12 cellular contexts compared by ENCODE assay signal in the genomic region with DNA sequence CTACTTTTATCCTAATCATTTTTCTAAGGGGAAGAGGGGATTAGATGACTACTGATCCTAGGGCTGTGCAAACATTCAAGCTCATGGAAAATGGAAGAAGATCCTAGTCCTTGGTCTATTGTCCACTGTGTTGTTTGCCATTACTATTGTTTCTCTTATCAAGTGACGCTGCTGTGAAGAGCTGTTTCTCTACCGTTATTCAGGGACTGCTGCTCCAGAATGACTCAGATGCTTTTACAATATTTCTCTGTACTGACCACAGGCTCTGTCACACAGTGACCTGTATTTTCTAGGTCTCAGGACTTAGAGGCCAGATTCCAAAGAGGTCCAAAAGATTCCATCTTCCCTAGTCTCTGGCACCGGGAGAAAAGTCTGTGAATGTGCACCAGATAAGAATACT.
"Had no signal": no experiment of that assay in that cellular context is flagged by ENCODE, and none has a peak within 500 bp of the region (broad histone marks: within the 10 kb centered on the region; RNA-seq: fewer than 3 reads in every experiment).

No MANE protein-coding gene starts in this region.

- H3K4me3 ChIP-seq: skin epidermis, tibial nerve had no signal

- H3K27ac ChIP-seq: parathyroid adenoma, skin epidermis, tibial nerve, WERI-Rb-1 had no signal

- H3K27me3 ChIP-seq: tibial nerve had no signal

- H2AFZ ChIP-seq: parathyroid adenoma had no signal

- ATAC-seq: activated CD4-positive, alpha-beta T cell treated with anti-CD3 and anti-CD28 coated beads for 36 hours; activated CD8-positive, alpha-beta T cell treated with anti-CD3 and anti-CD28 coated beads, Interleukin-2, amount 10 ng/mL, durations not matched to agents 7 days and 5 days; activated T-helper 17 cell treated with anti-CD3 and anti-CD28 coated beads, Interleukin-2, amount 50 U/mL, for 72 hours; stimulated activated effector memory CD8-positive, alpha-beta T cell treated with anti-CD3 and anti-CD28 coated beads, Interleukin-12 subunit alpha, Interleukin-12 subunit beta, amount 100 ng/mL, for 72 hours had no signal

- DNase-seq: activated CD4-positive, alpha-beta T cell treated with anti-CD3 and anti-CD28 coated beads for 36 hours; activated CD8-positive, alpha-beta T cell treated with anti-CD3 and anti-CD28 coated beads, Interleukin-2, amount 10 ng/mL, durations not matched to agents 7 days and 5 days; activated naive CD4-positive, alpha-beta T cell treated with anti-CD3 and anti-CD28 coated beads, Interleukin-2, amount 10 ng/mL, durations not matched to agents 7 days and 5 days; hypothalamus; naive B cell; retina; WERI-Rb-1 had no signal

- H3K79me2 ChIP-seq: parathyroid adenoma had no signal

- H3K4me1 ChIP-seq: parathyroid adenoma, tibial nerve had no signal

- H3K9ac ChIP-seq: parathyroid adenoma had no signal

- H3K36me3 ChIP-seq: tibial nerve, WERI-Rb-1 had no signal
